In the genomic region with DNA sequence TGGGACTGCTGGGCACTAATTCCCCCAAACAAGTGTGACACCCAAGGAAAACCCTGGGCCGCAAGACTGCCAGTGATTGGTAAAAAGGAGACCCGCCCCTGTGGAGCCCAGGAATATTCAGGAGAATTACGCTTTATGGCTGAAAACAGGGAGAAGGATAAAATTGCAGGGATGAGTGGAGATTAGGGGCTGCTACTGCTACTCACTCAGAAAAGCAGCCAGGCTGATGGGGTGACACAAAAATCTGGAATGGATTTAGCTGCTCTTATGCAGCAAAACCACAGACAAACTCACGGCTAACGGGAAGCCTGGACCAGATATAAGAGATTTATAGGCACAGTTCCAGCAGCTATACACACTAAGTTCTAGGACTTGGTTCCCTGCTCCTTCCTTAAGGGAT, we compare ENCODE assay signal across 12 cellular contexts. TPM values are rescaled to one million over a fixed set of nuclear protein-coding genes. Genes with fewer than 3 reads are reported as not detected.
A peak's percentile ranks its signal among the peaks of the same experiment; 100 is the strongest.
DNase-seq lines count a peak whose midpoint lies in the region; ATAC-seq, FAIRE-seq and TF ChIP-seq lines count a peak whose summit lies in the region.
"Had no signal": no experiment of that assay in that cellular context is flagged by ENCODE, and none has a peak within 500 bp of the region (broad histone marks: within the 10 kb centered on the region; RNA-seq: fewer than 3 reads in every experiment).

No MANE protein-coding gene starts in this region.

- no peak for ATAC-seq in T-helper 17 cell
- no peak for ATAC-seq in GM18858 (IDR thresholded peaks at IDR 0.05; ENCODE audit: unreplicated experiment)
- ATAC-seq in GM19035 (IDR thresholded peaks at IDR 0.05; ENCODE audit: unreplicated experiment): no peak
- ATAC-seq: CD8-positive, alpha-beta T cell had no signal

- no peak for FAIRE-seq in GM19239 (lab: Jason Lieb, UNC)
- FAIRE-seq: kidney had no signal

- H3K4me2 ChIP-seq in hepatocyte: peak overlapping the region; percentile 12

- H3K27ac ChIP-seq in HUES48 (ENCODE audit: low read depth, low read length) (no peak overlapping the region), hepatocyte (no peak overlapping the region)

- TF ChIP-seq CTCF in AG09309 (IDR thresholded peaks at IDR 0.05; ENCODE audit: control insufficient read depth, insufficient read depth, low read depth, low read length, missing control alignments) (no peak), hepatocyte (IDR thresholded peaks at IDR 0.05; ENCODE audit: poor library complexity) (no peak)

- H3K27ac Mint-ChIP-seq in T-helper 17 cell: peak overlapping the region; percentile 19
- H3K27ac Mint-ChIP-seq: activated naive CD8-positive, alpha-beta T cell treated with anti-CD3 and anti-CD28 coated beads for 36 hours; CD8-positive, alpha-beta T cell had no signal

- H3K27me3 Mint-ChIP-seq in T-helper 17 cell: peaks cover 28% of the 10 kb centered on the region

- H3K4me1 ChIP-seq in HUES48 (ENCODE audit: control insufficient read depth, insufficient read depth, low read length): peaks cover 22% of the 10 kb centered on the region
- H3K4me1 ChIP-seq in hepatocyte (ENCODE audit: insufficient read depth): peaks cover 23% of the 10 kb centered on the region

- no peaks in the 10 kb centered on the region for H3K9me2 ChIP-seq in hepatocyte (replicated peaks; ENCODE audit: insufficient read depth)

- H3K27me3 ChIP-seq in HUES48 (ENCODE audit: control insufficient read depth, insufficient read depth, low read length): peaks cover 18% of the 10 kb centered on the region
- H3K27me3 ChIP-seq in hepatocyte: peaks cover 9% of the 10 kb centered on the region
- H3K27me3 ChIP-seq: MG63 had no signal

- no peak overlapping the region for H3K4me3 ChIP-seq in AG09309 (ENCODE audit: control insufficient read depth, low read depth, low read length)
- 0 out of 2 replicates have a peak overlapping the region, but pooled peaks have one; percentile 3 for H3K4me3 ChIP-seq in HUES48 (ENCODE audit: low read depth, low read length)
- no peak overlapping the region for H3K4me3 ChIP-seq in hepatocyte
- H3K4me3 ChIP-seq: MG63 had no signal

- H3K4me1 Mint-ChIP-seq in T-helper 17 cell: peaks cover 12% of the 10 kb centered on the region

- 37% methylated on average over 5 of the region's 5 CpGs for WGBS in hepatocyte (ENCODE audit: low lambda C conversion rate, missing lambda C conversion rate)

- DNase-seq in AG09309 (ENCODE audit: low read depth) (peak; percentile 51), T-helper 17 cell (no peak), hepatocyte (ENCODE audit: low spot score) (peak; percentile 51), medulla oblongata (ENCODE audit: extremely low spot score) (no peak), GM19239 (ENCODE audit: insufficient read length, low spot score) (no peak)
- DNase-seq: activated naive CD8-positive, alpha-beta T cell treated with anti-CD3 and anti-CD28 coated beads for 36 hours; CD8-positive, alpha-beta T cell; kidney; MG63 had no signal

- no peak overlapping the region for H3K9ac ChIP-seq in HUES48 (ENCODE audit: low read depth, low read length)

- no peak overlapping the region for H3K4me3 Mint-ChIP-seq in T-helper 17 cell
- H3K4me3 Mint-ChIP-seq: activated naive CD8-positive, alpha-beta T cell treated with anti-CD3 and anti-CD28 coated beads for 36 hours; CD8-positive, alpha-beta T cell had no signal

- no peak overlapping the region for H2AFZ ChIP-seq in hepatocyte

- H4K20me1 ChIP-seq in hepatocyte (ENCODE audit: insufficient read depth, poor library complexity, severe bottlenecking): no peaks in the 10 kb centered on the region

- H3K36me3 ChIP-seq in HUES48 (ENCODE audit: control insufficient read depth, insufficient read depth, low read length): no peaks in the 10 kb centered on the region
- no peaks in the 10 kb centered on the region for H3K36me3 ChIP-seq in hepatocyte (replicated peaks; ENCODE audit: insufficient read depth, low read depth)
- H3K36me3 ChIP-seq: MG63 had no signal

- peaks cover 6% of the 10 kb centered on the region for H3K36me3 Mint-ChIP-seq in T-helper 17 cell (ENCODE audit: low read depth)
- H3K36me3 Mint-ChIP-seq: activated naive CD8-positive, alpha-beta T cell treated with anti-CD3 and anti-CD28 coated beads for 36 hours had no signal

- H3K9me3 ChIP-seq in HUES48 (ENCODE audit: control insufficient read depth, insufficient read depth, low read length): no peaks in the 10 kb centered on the region
- H3K9me3 ChIP-seq in T-helper 17 cell (ENCODE audit: control insufficient read depth, low read length, poor library complexity, severe bottlenecking): no peaks in the 10 kb centered on the region
- H3K9me3 ChIP-seq in hepatocyte (ENCODE audit: low read depth): no peaks in the 10 kb centered on the region
- H3K9me3 ChIP-seq: MG63 had no signal

- H3K79me2 ChIP-seq in hepatocyte: peaks cover 4% of the 10 kb centered on the region

RNA-seq across cellular contexts. Expression of a gene that starts 4.4 kb away (rescaled TPM):
- 10 to 100 TPM; 43.9 to 57.3 TPM for total RNA-seq in T-helper 17 cell
- 50.7 and 58.1 TPM in 2 replicates for total RNA-seq in hepatocyte
- polyA plus RNA-seq in hepatocyte: 28.0 and 29.3 TPM in 2 replicates

RNA-seq across cellular contexts. Expression of a gene that starts 42.5 kb away (rescaled TPM):
- 10 to 100 TPM; 48.7 to 53.6 TPM for total RNA-seq in T-helper 17 cell
- total RNA-seq in hepatocyte: 298 and 316 TPM in 2 replicates
- 337 and 346 TPM in 2 replicates for polyA plus RNA-seq in hepatocyte

Comparison
In these comparisons a context has a peak if more than half of its experiments do, and no peak if none do; other contexts are left out.
1. DNase-seq: peak in AG09309 (single experiment) and hepatocyte (single experiment); none in T-helper 17 cell (0 of 3), medulla oblongata (single experiment) and GM19239 (single experiment).